In genomic region chr1:199857516-199857915, GRCh38 we compare ENCODE assay signal across 1 cellular context.
TF ChIP-seq lines count a peak whose summit lies in the region.

No MANE protein-coding gene starts in this region.

TF ChIP-seq in HepG2, 621 proteins besides CTCF, POLR2A, EP300 and RAD21:
- no peak for TF ChIP-seq BCL6 (CRISPR knock-in tag; IDR thresholded peaks at IDR 0.05)
- TF ChIP-seq PLSCR1 (CRISPR knock-in tag; IDR thresholded peaks at IDR 0.05; ENCODE audit: borderline replicate concordance), result no peak
- TF ChIP-seq LBX2 (CRISPR knock-in tag; IDR thresholded peaks at IDR 0.05; ENCODE audit: borderline replicate concordance), result no peak
- no peak for TF ChIP-seq ZBTB7B (CRISPR knock-in tag; IDR thresholded peaks at IDR 0.05)
- TF ChIP-seq DPF2 (CRISPR knock-in tag; IDR thresholded peaks at IDR 0.05; ENCODE audit: borderline replicate concordance, low read depth), result no peak
- TF ChIP-seq FOSL1 (CRISPR knock-in tag; IDR thresholded peaks at IDR 0.05; ENCODE audit: borderline replicate concordance), result no peak
- no peak for TF ChIP-seq DDIT3 (CRISPR knock-in tag; IDR thresholded peaks at IDR 0.05)
- TF ChIP-seq PCBP1 (IDR thresholded peaks at IDR 0.05; ENCODE audit: borderline replicate concordance, low read depth, low read length), result no peak
- no peak for TF ChIP-seq SP4 (CRISPR knock-in tag; IDR thresholded peaks at IDR 0.05)
- no peak for TF ChIP-seq ZBTB49 (CRISPR knock-in tag; IDR thresholded peaks at IDR 0.05; ENCODE audit: borderline replicate concordance)
- TF ChIP-seq PRDM10 (CRISPR knock-in tag; IDR thresholded peaks at IDR 0.05; ENCODE audit: low read depth), result no peak
- TF ChIP-seq ZBTB8A (CRISPR knock-in tag; IDR thresholded peaks at IDR 0.05; ENCODE audit: borderline replicate concordance, low read depth), result no peak
- no peak for TF ChIP-seq PAWR (CRISPR knock-in tag; IDR thresholded peaks at IDR 0.05; ENCODE audit: borderline replicate concordance)
- no peak for TF ChIP-seq ATM (IDR thresholded peaks at IDR 0.05; ENCODE audit: borderline replicate concordance)
- no peak for TF ChIP-seq YEATS2 (CRISPR knock-in tag; IDR thresholded peaks at IDR 0.05; ENCODE audit: borderline replicate concordance)
- no peak for TF ChIP-seq CHD4 (IDR thresholded peaks at IDR 0.05; ENCODE audit: borderline replicate concordance, low read length)
- TF ChIP-seq ZNF343 (CRISPR knock-in tag; IDR thresholded peaks at IDR 0.05), result no peak
- TF ChIP-seq ZFP36L2 (CRISPR knock-in tag; IDR thresholded peaks at IDR 0.05), result no peak
